22 cellular contexts compared by ENCODE assay signal in the genomic region with DNA sequence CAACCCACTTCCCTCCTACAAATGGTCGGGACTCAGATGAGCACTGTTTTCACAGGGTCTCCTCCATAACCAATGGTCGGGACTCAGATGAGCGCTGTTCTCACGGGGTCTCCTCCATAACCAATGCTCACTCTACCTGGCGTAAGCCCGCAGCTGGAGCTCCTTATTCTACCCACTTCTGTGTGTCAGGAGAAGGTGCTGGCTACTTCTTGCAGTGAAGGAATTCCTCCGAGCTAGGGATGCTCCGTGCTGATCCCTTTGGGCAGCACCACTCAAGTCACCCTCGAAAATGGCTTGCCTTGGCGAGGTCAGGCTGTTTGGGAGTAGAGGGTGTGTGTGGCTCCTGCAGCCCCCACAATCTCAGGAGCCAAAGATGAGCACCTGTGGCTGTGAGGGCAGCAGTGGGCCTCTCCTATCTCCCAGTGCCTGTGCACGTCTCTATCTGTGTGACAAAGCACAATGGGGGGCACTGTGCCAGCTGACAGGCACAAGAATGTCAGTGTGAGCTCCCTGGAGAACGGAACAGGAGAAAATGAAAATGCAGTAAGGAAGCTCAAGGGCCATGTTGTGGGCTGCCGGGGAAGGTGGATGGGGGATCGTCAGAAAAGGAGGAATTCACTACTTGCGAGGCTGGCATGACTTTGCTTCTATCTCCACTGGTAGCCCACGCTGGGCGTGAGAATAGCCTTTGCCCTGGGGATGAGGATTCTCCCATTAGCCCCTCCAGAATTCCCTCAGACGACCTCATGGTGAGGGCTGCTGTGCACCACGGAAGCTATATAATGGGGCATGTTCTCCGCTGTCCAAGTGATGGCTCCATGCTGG. TPM values are rescaled to one million over a fixed set of nuclear protein-coding genes. Genes with fewer than 3 reads are reported as not detected.
"Had no signal": no experiment of that assay in that cellular context is flagged by ENCODE, and none has a peak within 500 bp of the region (broad histone marks: within the 10 kb centered on the region; RNA-seq: fewer than 3 reads in every experiment).

No MANE protein-coding gene starts in this region.

- H3K27ac Mint-ChIP-seq: activated CD4-positive, alpha-beta memory T cell treated with anti-CD3 and anti-CD28 coated beads for 36 hours; activated CD8-positive, alpha-beta memory T cell treated with anti-CD3 and anti-CD28 coated beads, Interleukin-2, amount 10 ng/mL, durations not matched to agents 7 days and 5 days; activated naive CD4-positive, alpha-beta T cell treated with anti-CD3 and anti-CD28 coated beads, Interleukin-2, amount 10 ng/mL, durations not matched to agents 7 days and 5 days; activated T-helper 2 cell treated with anti-CD3 and anti-CD28 coated beads, Interferon-gamma antibody, Interleukin-2, Interleukin-4, amounts not matched to agents 10 μg/mL and 5 μg/mL and 100 μg/mL, durations not matched to agents 14 hours and 24 hours and 36 hours; dendritic cell treated with granulocyte-macrophage colony-stimulating factor and Interleukin-4, amounts not matched to agents 40 ng/mL and 50 ng/mL, for 4 days; effector memory CD8-positive, alpha-beta T cell; natural killer cell treated with Interleukin-12 subunit alpha and Interleukin-12 subunit beta and Interleukin-15 and Interleukin-18, amount 100 ng/mL, for 72 hours had no signal

- H3K27me3 ChIP-seq: ascending aorta had no signal

- H3K27ac ChIP-seq: ascending aorta, breast epithelium, tibial artery, VCaP had no signal

- H3K36me3 Mint-ChIP-seq: activated CD4-positive, alpha-beta memory T cell treated with anti-CD3 and anti-CD28 coated beads for 36 hours; activated CD8-positive, alpha-beta memory T cell treated with anti-CD3 and anti-CD28 coated beads, Interleukin-2, amount 10 ng/mL, durations not matched to agents 7 days and 5 days; activated naive CD4-positive, alpha-beta T cell treated with anti-CD3 and anti-CD28 coated beads, Interleukin-2, amount 10 ng/mL, durations not matched to agents 7 days and 5 days; natural killer cell treated with Interleukin-12 subunit alpha and Interleukin-12 subunit beta and Interleukin-15 and Interleukin-18, amount 100 ng/mL, for 72 hours had no signal

- DNase-seq: activated CD4-positive, alpha-beta memory T cell treated with anti-CD3 and anti-CD28 coated beads for 36 hours; activated CD4-positive, alpha-beta T cell treated with anti-CD3 and anti-CD28 coated beads for 1 hour; activated CD8-positive, alpha-beta memory T cell treated with anti-CD3 and anti-CD28 coated beads, Interleukin-2, amount 10 ng/mL, durations not matched to agents 7 days and 5 days; activated naive CD4-positive, alpha-beta T cell treated with anti-CD3 and anti-CD28 coated beads, Interleukin-2, amount 10 ng/mL, durations not matched to agents 7 days and 5 days; activated T-cell treated with anti-CD3 and anti-CD28 coated beads, Interleukin-2, amount 50 U/mL, for 1 hour; effector memory CD8-positive, alpha-beta T cell; hypothalamus; mesenchymal stem cell; occipital lobe; stimulated activated CD4-positive, alpha-beta T cell treated with anti-CD3 and anti-CD28 coated beads, Interleukin-1b, Interleukin-23, amount 100 ng/mL, for 48 hours; tibial artery had no signal

- H3K36me3 ChIP-seq: ascending aorta, breast epithelium, tibial artery had no signal

- H3K4me3 Mint-ChIP-seq: activated CD4-positive, alpha-beta memory T cell treated with anti-CD3 and anti-CD28 coated beads for 36 hours; activated CD8-positive, alpha-beta memory T cell treated with anti-CD3 and anti-CD28 coated beads, Interleukin-2, amount 10 ng/mL, durations not matched to agents 7 days and 5 days; activated naive CD4-positive, alpha-beta T cell treated with anti-CD3 and anti-CD28 coated beads, Interleukin-2, amount 10 ng/mL, durations not matched to agents 7 days and 5 days; dendritic cell treated with granulocyte-macrophage colony-stimulating factor and Interleukin-4, amounts not matched to agents 40 ng/mL and 50 ng/mL, for 4 days; effector memory CD8-positive, alpha-beta T cell; natural killer cell treated with Interleukin-12 subunit alpha and Interleukin-12 subunit beta and Interleukin-15 and Interleukin-18, amount 100 ng/mL, for 72 hours had no signal

- H3K4me3 ChIP-seq: ascending aorta, breast epithelium, tibial artery had no signal

- H3K4me1 Mint-ChIP-seq: activated CD8-positive, alpha-beta memory T cell treated with anti-CD3 and anti-CD28 coated beads, Interleukin-2, amount 10 ng/mL, durations not matched to agents 7 days and 5 days; activated naive CD4-positive, alpha-beta T cell treated with anti-CD3 and anti-CD28 coated beads, Interleukin-2, amount 10 ng/mL, durations not matched to agents 7 days and 5 days had no signal

- H3K4me1 ChIP-seq: ascending aorta, breast epithelium, tibial artery had no signal

- ATAC-seq: activated CD8-positive, alpha-beta memory T cell treated with anti-CD3 and anti-CD28 coated beads, Interleukin-2, amount 10 ng/mL, durations not matched to agents 7 days and 5 days; effector memory CD8-positive, alpha-beta T cell; sciatic nerve had no signal

- H3K9me3 Mint-ChIP-seq: activated naive CD4-positive, alpha-beta T cell treated with anti-CD3 and anti-CD28 coated beads, Interleukin-2, amount 10 ng/mL, durations not matched to agents 7 days and 5 days; activated T-helper 2 cell treated with anti-CD3 and anti-CD28 coated beads, Interferon-gamma antibody, Interleukin-2, Interleukin-4, amounts not matched to agents 10 μg/mL and 5 μg/mL and 100 μg/mL, durations not matched to agents 14 hours and 24 hours and 36 hours had no signal

- H3K9me3 ChIP-seq: ascending aorta, tibial artery had no signal

RNA-seq across cellular contexts. Expression of a gene that starts 3.9 kb away (rescaled TPM):
- total RNA-seq: activated CD4-positive, alpha-beta memory T cell treated with anti-CD3 and anti-CD28 coated beads for 36 hours; activated CD8-positive, alpha-beta memory T cell treated with anti-CD3 and anti-CD28 coated beads, Interleukin-2, amount 10 ng/mL, durations not matched to agents 7 days and 5 days; activated T-helper 2 cell treated with anti-CD3 and anti-CD28 coated beads, Interferon-gamma antibody, Interleukin-2, Interleukin-4, amounts not matched to agents 10 μg/mL and 5 μg/mL and 100 μg/mL, durations not matched to agents 14 hours and 24 hours and 36 hours; epithelial cell of proximal tubule; kidney epithelial cell; natural killer cell treated with Interleukin-12 subunit alpha and Interleukin-12 subunit beta and Interleukin-15 and Interleukin-18, amount 100 ng/mL, for 72 hours; T-helper 1 cell treated with Interleukin-12 subunit alpha and Interleukin-12 subunit beta and Interleukin-4 antibody, amounts not matched to agents 30 ng/mL and 1 ng/mL, for 36 hours had no signal

RNA-seq across cellular contexts. Expression of a gene that starts 47.6 kb away (rescaled TPM):
- total RNA-seq: activated CD4-positive, alpha-beta memory T cell treated with anti-CD3 and anti-CD28 coated beads for 36 hours; activated CD8-positive, alpha-beta memory T cell treated with anti-CD3 and anti-CD28 coated beads, Interleukin-2, amount 10 ng/mL, durations not matched to agents 7 days and 5 days; activated T-helper 2 cell treated with anti-CD3 and anti-CD28 coated beads, Interferon-gamma antibody, Interleukin-2, Interleukin-4, amounts not matched to agents 10 μg/mL and 5 μg/mL and 100 μg/mL, durations not matched to agents 14 hours and 24 hours and 36 hours; ascending aorta; epithelial cell of proximal tubule; kidney epithelial cell; natural killer cell treated with Interleukin-12 subunit alpha and Interleukin-12 subunit beta and Interleukin-15 and Interleukin-18, amount 100 ng/mL, for 72 hours; occipital lobe; pulmonary artery endothelial cell; sciatic nerve; T-helper 1 cell treated with Interleukin-12 subunit alpha and Interleukin-12 subunit beta and Interleukin-4 antibody, amounts not matched to agents 30 ng/mL and 1 ng/mL, for 36 hours had no signal
